ENCODE assay signal across 20 cellular contexts in the genomic region with DNA sequence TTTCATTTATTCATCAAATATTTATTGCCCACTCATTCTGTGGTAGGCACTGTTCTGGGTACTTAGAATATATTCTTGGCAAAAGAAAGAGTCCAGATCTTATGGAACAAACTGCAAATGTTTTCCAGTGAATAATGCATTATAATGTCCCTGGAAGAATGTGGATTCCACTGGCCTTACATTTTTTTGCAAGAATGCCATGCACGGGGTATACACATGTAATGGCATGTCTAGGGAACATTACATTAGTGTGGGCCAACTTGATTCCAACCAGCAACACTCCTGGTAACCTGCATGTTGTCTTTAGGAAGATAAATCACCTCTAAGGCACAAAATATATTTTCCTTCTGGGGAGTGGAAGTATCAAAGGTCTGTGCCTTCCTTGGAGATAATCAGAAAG.
"Had no signal": no experiment of that assay in that cellular context is flagged by ENCODE, and none has a peak within 500 bp of the region (broad histone marks: within the 10 kb centered on the region; RNA-seq: fewer than 3 reads in every experiment).

No MANE protein-coding gene starts in this region.

- H3K27ac ChIP-seq: coronary artery, dorsolateral prefrontal cortex, hepatocyte, skin epidermis, testis had no signal

- ATAC-seq: left colon; mucosa of descending colon; natural killer cell; sciatic nerve; stimulated activated naive B cell treated with anti-CD40 and anti-IgM and Interleukin-4, amounts not matched to agents 10 μg/mL and 1 μg/mL and 100 μg/mL, for 72 hours; stimulated activated naive CD8-positive, alpha-beta T cell treated with anti-CD3 and anti-CD28 coated beads, Interleukin-15, amount 100 ng/mL, for 72 hours had no signal

- H3K4me3 Mint-ChIP-seq: natural killer cell; neural crest cell; stimulated activated naive B cell treated with anti-CD40 and anti-IgM and Interleukin-4, amounts not matched to agents 10 μg/mL and 1 μg/mL and 100 μg/mL, for 72 hours; stimulated activated naive CD8-positive, alpha-beta T cell treated with anti-CD3 and anti-CD28 coated beads, Interleukin-15, amount 100 ng/mL, for 72 hours had no signal

- DNase-seq: dorsolateral prefrontal cortex; effector CD8-positive, alpha-beta T cell; foreskin melanocyte; head of caudate nucleus; left colon; mucosa of descending colon; natural killer cell; posterior cingulate gyrus; stimulated activated CD4-positive, alpha-beta T cell treated with anti-CD3 and anti-CD28 coated beads, Interleukin-2, amount 100 ng/mL, for 24 hours; stimulated activated CD4-positive, alpha-beta T cell treated with anti-CD3 and anti-CD28 coated beads, Interleukin-4, amount 100 ng/mL, for 4 hours; stimulated activated naive B cell treated with anti-CD40 and anti-IgM and Interleukin-4, amounts not matched to agents 10 μg/mL and 1 μg/mL and 100 μg/mL, for 72 hours; stimulated activated naive CD8-positive, alpha-beta T cell treated with anti-CD3 and anti-CD28 coated beads, Interleukin-15, amount 100 ng/mL, for 72 hours; testis had no signal

- H3K9me3 ChIP-seq: mucosa of descending colon, testis, tibial nerve had no signal

- H3K36me3 Mint-ChIP-seq: natural killer cell; stimulated activated naive B cell treated with anti-CD40 and anti-IgM and Interleukin-4, amounts not matched to agents 10 μg/mL and 1 μg/mL and 100 μg/mL, for 72 hours had no signal

- H3K79me2 ChIP-seq: hepatocyte had no signal

- H3K27me3 ChIP-seq: dorsolateral prefrontal cortex, hepatocyte, testis, tibial nerve had no signal

- H2AFZ ChIP-seq: hepatocyte had no signal

- H3K9me3 Mint-ChIP-seq: natural killer cell; neural crest cell; stimulated activated naive B cell treated with anti-CD40 and anti-IgM and Interleukin-4, amounts not matched to agents 10 μg/mL and 1 μg/mL and 100 μg/mL, for 72 hours; stimulated activated naive CD8-positive, alpha-beta T cell treated with anti-CD3 and anti-CD28 coated beads, Interleukin-15, amount 100 ng/mL, for 72 hours had no signal

- FAIRE-seq: endometrium had no signal

- H3K4me1 ChIP-seq: testis, tibial nerve had no signal

- H3K27ac Mint-ChIP-seq: natural killer cell; stimulated activated naive B cell treated with anti-CD40 and anti-IgM and Interleukin-4, amounts not matched to agents 10 μg/mL and 1 μg/mL and 100 μg/mL, for 72 hours; stimulated activated naive CD8-positive, alpha-beta T cell treated with anti-CD3 and anti-CD28 coated beads, Interleukin-15, amount 100 ng/mL, for 72 hours had no signal

- H3K36me3 ChIP-seq: tibial nerve had no signal

- H3K4me3 ChIP-seq: coronary artery, dorsolateral prefrontal cortex, hepatocyte, mucosa of descending colon, skin epidermis, testis, tibial nerve had no signal

- H3K4me2 ChIP-seq: hepatocyte had no signal

- H3K4me1 Mint-ChIP-seq: natural killer cell; neural crest cell; stimulated activated naive B cell treated with anti-CD40 and anti-IgM and Interleukin-4, amounts not matched to agents 10 μg/mL and 1 μg/mL and 100 μg/mL, for 72 hours; stimulated activated naive CD8-positive, alpha-beta T cell treated with anti-CD3 and anti-CD28 coated beads, Interleukin-15, amount 100 ng/mL, for 72 hours had no signal
